In genomic region chr2:134137182-134137595, GRCh38 we compare ENCODE assay signal across 2 cellular contexts.
TF ChIP-seq lines count a peak whose summit lies in the region.

No MANE protein-coding gene starts in this region.

TF ChIP-seq in GM23338, 12 proteins besides CTCF, POLR2A, EP300 and RAD21 (continued from another document):
- TF ChIP-seq, protein P1, sequence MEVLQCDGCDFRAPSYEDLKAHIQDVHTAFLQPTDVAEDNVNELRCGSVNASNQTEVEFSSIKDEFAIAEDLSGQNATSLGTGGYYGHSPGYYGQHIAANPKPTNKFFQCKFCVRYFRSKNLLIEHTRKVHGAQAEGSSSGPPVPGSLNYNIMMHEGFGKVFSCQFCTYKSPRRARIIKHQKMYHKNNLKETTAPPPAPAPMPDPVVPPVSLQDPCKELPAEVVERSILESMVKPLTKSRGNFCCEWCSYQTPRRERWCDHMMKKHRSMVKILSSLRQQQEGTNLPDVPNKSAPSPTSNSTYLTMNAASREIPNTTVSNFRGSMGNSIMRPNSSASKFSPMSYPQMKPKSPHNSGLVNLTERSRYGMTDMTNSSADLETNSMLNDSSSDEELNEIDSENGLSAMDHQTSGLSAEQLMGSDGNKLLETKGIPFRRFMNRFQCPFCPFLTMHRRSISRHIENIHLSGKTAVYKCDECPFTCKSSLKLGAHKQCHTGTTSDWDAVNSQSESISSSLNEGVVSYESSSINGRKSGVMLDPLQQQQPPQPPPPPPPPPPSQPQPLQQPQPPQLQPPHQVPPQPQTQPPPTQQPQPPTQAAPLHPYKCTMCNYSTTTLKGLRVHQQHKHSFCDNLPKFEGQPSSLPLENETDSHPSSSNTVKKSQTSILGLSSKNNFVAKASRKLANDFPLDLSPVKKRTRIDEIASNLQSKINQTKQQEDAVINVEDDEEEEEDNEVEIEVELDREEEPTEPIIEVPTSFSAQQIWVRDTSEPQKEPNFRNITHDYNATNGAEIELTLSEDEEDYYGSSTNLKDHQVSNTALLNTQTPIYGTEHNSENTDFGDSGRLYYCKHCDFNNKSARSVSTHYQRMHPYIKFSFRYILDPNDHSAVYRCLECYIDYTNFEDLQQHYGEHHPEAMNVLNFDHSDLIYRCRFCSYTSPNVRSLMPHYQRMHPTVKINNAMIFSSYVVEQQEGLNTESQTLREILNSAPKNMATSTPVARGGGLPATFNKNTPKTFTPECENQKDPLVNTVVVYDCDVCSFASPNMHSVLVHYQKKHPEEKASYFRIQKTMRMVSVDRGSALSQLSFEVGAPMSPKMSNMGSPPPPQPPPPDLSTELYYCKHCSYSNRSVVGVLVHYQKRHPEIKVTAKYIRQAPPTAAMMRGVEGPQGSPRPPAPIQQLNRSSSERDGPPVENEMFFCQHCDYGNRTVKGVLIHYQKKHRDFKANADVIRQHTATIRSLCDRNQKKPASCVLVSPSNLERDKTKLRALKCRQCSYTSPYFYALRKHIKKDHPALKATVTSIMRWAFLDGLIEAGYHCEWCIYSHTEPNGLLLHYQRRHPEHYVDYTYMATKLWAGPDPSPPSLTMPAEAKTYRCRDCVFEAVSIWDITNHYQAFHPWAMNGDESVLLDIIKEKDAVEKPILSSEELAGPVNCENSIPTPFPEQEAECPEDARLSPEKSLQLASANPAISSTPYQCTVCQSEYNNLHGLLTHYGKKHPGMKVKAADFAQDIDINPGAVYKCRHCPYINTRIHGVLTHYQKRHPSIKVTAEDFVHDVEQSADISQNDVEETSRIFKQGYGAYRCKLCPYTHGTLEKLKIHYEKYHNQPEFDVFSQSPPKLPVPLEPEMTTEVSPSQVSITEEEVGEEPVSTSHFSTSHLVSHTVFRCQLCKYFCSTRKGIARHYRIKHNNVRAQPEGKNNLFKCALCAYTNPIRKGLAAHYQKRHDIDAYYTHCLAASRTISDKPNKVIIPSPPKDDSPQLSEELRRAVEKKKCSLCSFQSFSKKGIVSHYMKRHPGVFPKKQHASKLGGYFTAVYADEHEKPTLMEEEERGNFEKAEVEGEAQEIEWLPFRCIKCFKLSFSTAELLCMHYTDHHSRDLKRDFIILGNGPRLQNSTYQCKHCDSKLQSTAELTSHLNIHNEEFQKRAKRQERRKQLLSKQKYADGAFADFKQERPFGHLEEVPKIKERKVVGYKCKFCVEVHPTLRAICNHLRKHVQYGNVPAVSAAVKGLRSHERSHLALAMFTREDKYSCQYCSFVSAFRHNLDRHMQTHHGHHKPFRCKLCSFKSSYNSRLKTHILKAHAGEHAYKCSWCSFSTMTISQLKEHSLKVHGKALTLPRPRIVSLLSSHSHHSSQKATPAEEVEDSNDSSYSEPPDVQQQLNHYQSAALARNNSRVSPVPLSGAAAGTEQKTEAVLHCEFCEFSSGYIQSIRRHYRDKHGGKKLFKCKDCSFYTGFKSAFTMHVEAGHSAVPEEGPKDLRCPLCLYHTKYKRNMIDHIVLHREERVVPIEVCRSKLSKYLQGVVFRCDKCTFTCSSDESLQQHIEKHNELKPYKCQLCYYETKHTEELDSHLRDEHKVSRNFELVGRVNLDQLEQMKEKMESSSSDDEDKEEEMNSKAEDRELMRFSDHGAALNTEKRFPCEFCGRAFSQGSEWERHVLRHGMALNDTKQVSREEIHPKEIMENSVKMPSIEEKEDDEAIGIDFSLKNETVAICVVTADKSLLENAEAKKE (CRISPR knock-in tag; IDR thresholded peaks at IDR 0.05), result no peak
- no peak for TF ChIP-seq CREB1 (CRISPR knock-in tag; IDR thresholded peaks at IDR 0.05; ENCODE audit: low read depth)
- TF ChIP-seq ZNF114 (CRISPR knock-in tag; IDR thresholded peaks at IDR 0.05), result no peak
- no peak for TF ChIP-seq EZH2 (IDR thresholded peaks at IDR 0.05; ENCODE audit: low read depth, unreplicated experiment)
- no peak for TF ChIP-seq REST (IDR thresholded peaks at IDR 0.05; ENCODE audit: unreplicated experiment)
- no peak for TF ChIP-seq JUNB (IDR thresholded peaks at IDR 0.05; ENCODE audit: unreplicated experiment)
- no peak for TF ChIP-seq ZNF331 (CRISPR knock-in tag; IDR thresholded peaks at IDR 0.05; ENCODE audit: low read depth)
- no peak for TF ChIP-seq NANOG (IDR thresholded peaks at IDR 0.05; ENCODE audit: borderline replicate concordance)
- no peak for TF ChIP-seq EZH2phosphoT487 (IDR thresholded peaks at IDR 0.05; ENCODE audit: unreplicated experiment)
- no peak for TF ChIP-seq STAT1 (IDR thresholded peaks at IDR 0.05; ENCODE audit: unreplicated experiment)

TF ChIP-seq in SK-N-SH, 30 proteins besides CTCF, POLR2A, EP300 and RAD21 (continued from another document):
- TF ChIP-seq GATA2 (CRISPR knock-in tag; IDR thresholded peaks at IDR 0.05) (no peak), NRF1 (IDR thresholded peaks at IDR 0.05; ENCODE audit: low read depth, low read length) (no peak), TCF12 (IDR thresholded peaks at IDR 0.05) (peak; percentile 84), SIN3A (IDR thresholded peaks at IDR 0.05; ENCODE audit: borderline replicate concordance, low read depth, low read length) (no peak)
